Comparison of ENCODE assay signal across 23 cellular contexts in the genomic region with DNA sequence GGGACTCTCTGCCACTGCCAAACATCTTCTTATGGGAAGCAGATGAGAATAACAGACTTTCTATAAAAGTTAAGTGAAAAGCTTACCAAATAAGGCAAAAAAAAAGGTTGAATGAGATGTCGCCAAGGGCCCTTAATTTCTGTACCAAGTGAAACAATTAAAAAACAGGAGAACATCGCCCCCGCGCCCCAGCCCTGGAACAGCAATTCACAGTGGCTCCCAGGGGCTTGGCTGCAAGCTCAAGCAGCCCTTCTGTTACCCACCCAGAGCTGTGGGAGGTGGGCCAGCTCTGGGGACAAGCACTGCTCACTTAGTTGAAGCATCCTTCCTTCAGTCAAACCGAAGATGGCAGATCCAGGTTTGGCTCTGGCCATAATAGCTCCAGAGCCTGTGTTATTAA.
"Had no signal": no experiment of that assay in that cellular context is flagged by ENCODE, and none has a peak within 500 bp of the region (broad histone marks: within the 10 kb centered on the region; RNA-seq: fewer than 3 reads in every experiment).

No MANE protein-coding gene starts in this region.

- H3K27me3 ChIP-seq: dorsolateral prefrontal cortex, gastrocnemius medialis, right atrium auricular region, testis, tibial artery had no signal

- H3K4me2 ChIP-seq: smooth muscle cell had no signal

- H3K27ac Mint-ChIP-seq: immature natural killer cell; natural killer cell; stimulated activated effector memory CD8-positive, alpha-beta T cell treated with anti-CD3 and anti-CD28 coated beads, Interleukin-12 subunit alpha, Interleukin-12 subunit beta, amount 100 ng/mL, for 72 hours; type B pancreatic cell had no signal

- H3K27ac ChIP-seq: dorsolateral prefrontal cortex, epithelial cell of prostate, gastrocnemius medialis, lower lobe of right lung, neutrophil, prostate gland, right atrium auricular region, testis, tibial artery had no signal

- H3K36me3 Mint-ChIP-seq: immature natural killer cell; natural killer cell; stimulated activated effector memory CD8-positive, alpha-beta T cell treated with anti-CD3 and anti-CD28 coated beads, Interleukin-12 subunit alpha, Interleukin-12 subunit beta, amount 100 ng/mL, for 72 hours; type B pancreatic cell had no signal

- H3K9me3 Mint-ChIP-seq: immature natural killer cell; stimulated activated effector memory CD8-positive, alpha-beta T cell treated with anti-CD3 and anti-CD28 coated beads, Interleukin-12 subunit alpha, Interleukin-12 subunit beta, amount 100 ng/mL, for 72 hours had no signal

- H3K4me3 ChIP-seq: dorsolateral prefrontal cortex, gastrocnemius medialis, lower lobe of right lung, prostate gland, right atrium auricular region, smooth muscle cell, testis, tibial artery had no signal

- DNase-seq: dorsolateral prefrontal cortex; effector CD4-positive, alpha-beta T cell; foreskin fibroblast; gastrocnemius medialis; head of caudate nucleus; immature natural killer cell; left ventricle myocardium superior; lower lobe of right lung; natural killer cell; stimulated activated CD4-positive, alpha-beta T cell treated with anti-CD3 and anti-CD28 coated beads, Interleukin-12 subunit alpha, Interleukin-12 subunit beta, amount 100 ng/mL, for 4 hours; stimulated activated CD4-positive, alpha-beta T cell treated with anti-CD3 and anti-CD28 coated beads, Interleukin-1b, Interleukin-23, amount 100 ng/mL, for 48 hours; stimulated activated CD4-positive, alpha-beta T cell treated with anti-CD3 and anti-CD28 coated beads, Interleukin-4, amount 100 ng/mL, for 24 hours; stimulated activated naive CD4-positive, alpha-beta T cell treated with Interleukin-2 at 50 U/mL for 16 hours; substantia nigra; testis; tibial artery had no signal

- H3K4me1 ChIP-seq: gastrocnemius medialis, lower lobe of right lung, prostate gland, right atrium auricular region, testis, tibial artery had no signal

- H3K36me3 ChIP-seq: gastrocnemius medialis, lower lobe of right lung, neutrophil, prostate gland, right atrium auricular region, tibial artery had no signal

- H3K4me3 Mint-ChIP-seq: immature natural killer cell; natural killer cell; stimulated activated effector memory CD8-positive, alpha-beta T cell treated with anti-CD3 and anti-CD28 coated beads, Interleukin-12 subunit alpha, Interleukin-12 subunit beta, amount 100 ng/mL, for 72 hours; type B pancreatic cell had no signal

- H3K9me3 ChIP-seq: gastrocnemius medialis, lower lobe of right lung, neutrophil, prostate gland, right atrium auricular region, testis, tibial artery had no signal

- H3K27me3 Mint-ChIP-seq: type B pancreatic cell had no signal

- H3K4me1 Mint-ChIP-seq: immature natural killer cell; natural killer cell; stimulated activated effector memory CD8-positive, alpha-beta T cell treated with anti-CD3 and anti-CD28 coated beads, Interleukin-12 subunit alpha, Interleukin-12 subunit beta, amount 100 ng/mL, for 72 hours had no signal
